ENCODE assay signal across 13 cellular contexts in genomic region chr18:63262369-63263335, GRCh38. TPM values are rescaled to one million over a fixed set of nuclear protein-coding genes. Genes with fewer than 3 reads are reported as not detected.
DNase-seq lines count a peak whose midpoint lies in the region; ATAC-seq and TF ChIP-seq lines count a peak whose summit lies in the region.
"Had no signal": no experiment of that assay in that cellular context is flagged by ENCODE, and none has a peak within 500 bp of the region (broad histone marks: within the 10 kb centered on the region; RNA-seq: fewer than 3 reads in every experiment).

No MANE protein-coding gene starts in this region.

- H3K27ac Mint-ChIP-seq in activated CD4-positive, alpha-beta T cell treated with anti-CD3 and anti-CD28 coated beads, Interleukin-2, amount 10 ng/mL, durations not matched to agents 7 days and 5 days: peak overlapping the region; percentile 47
- H3K27ac Mint-ChIP-seq: activated CD8-positive, alpha-beta T cell treated with anti-CD3 and anti-CD28 coated beads for 36 hours had no signal

- no peak for DNase-seq in activated CD4-positive, alpha-beta T cell treated with anti-CD3 and anti-CD28 coated beads, Interleukin-2, amount 10 ng/mL, durations not matched to agents 7 days and 5 days
- no peak for DNase-seq in activated CD4-positive, alpha-beta T cell treated with anti-CD3 and anti-CD28 coated beads, Interleukin-2, amount 50 U/mL, for 48 hours
- DNase-seq in Right ventricle myocardium superior (no peak), ovary (peak in 2 of 5 donors; percentile 46 to 54), transverse colon (no peak), GM13977 (ENCODE audit: low spot score) (no peak), WERI-Rb-1 (no peak)
- DNase-seq in activated CD8-positive, alpha-beta memory T cell treated with anti-CD3 and anti-CD28 coated beads, Interleukin-2, amount 50 U/mL, for 48 hours: no peak
- DNase-seq: activated CD8-positive, alpha-beta T cell treated with anti-CD3 and anti-CD28 coated beads for 36 hours; effector memory CD8-positive, alpha-beta T cell; IMR-90; mucosa of descending colon; NCI-H1930 had no signal

- H3K4me3 ChIP-seq in ovary: no peak overlapping the region
- no peak overlapping the region for H3K4me3 ChIP-seq in transverse colon
- no peak overlapping the region for H3K4me3 ChIP-seq in WERI-Rb-1 (ENCODE audit: low read depth, low read length)
- H3K4me3 ChIP-seq: mucosa of descending colon had no signal

- CTCF ChIA-PET in activated CD4-positive, alpha-beta T cell treated with anti-CD3 and anti-CD28 coated beads, Interleukin-2, amount 10 ng/mL, durations not matched to agents 7 days and 5 days (lab: Charles Lee): no interaction called here

- H3K36me3 Mint-ChIP-seq in activated CD4-positive, alpha-beta T cell treated with anti-CD3 and anti-CD28 coated beads, Interleukin-2, amount 10 ng/mL, durations not matched to agents 7 days and 5 days (ENCODE audit: low read depth): peaks cover 80% of the 10 kb centered on the region

- no peak for TF ChIP-seq CTCF in ovary (IDR thresholded peaks at IDR 0.05)
- no peak for TF ChIP-seq CTCF in transverse colon (IDR thresholded peaks at IDR 0.05)
- no peak for TF ChIP-seq CTCF in GM13977 (IDR thresholded peaks at IDR 0.05; ENCODE audit: extremely low read depth, insufficient read depth, missing control alignments)
- TF ChIP-seq CTCF in WERI-Rb-1 (IDR thresholded peaks at IDR 0.05; ENCODE audit: low read depth, low read length): no peak

- no peak overlapping the region for H3K4me3 Mint-ChIP-seq in activated CD4-positive, alpha-beta T cell treated with anti-CD3 and anti-CD28 coated beads, Interleukin-2, amount 10 ng/mL, durations not matched to agents 7 days and 5 days
- H3K4me3 Mint-ChIP-seq: activated CD8-positive, alpha-beta T cell treated with anti-CD3 and anti-CD28 coated beads for 36 hours; effector memory CD8-positive, alpha-beta T cell had no signal

- H3K4me1 ChIP-seq in ovary (ENCODE audit: insufficient read depth): peaks cover 13% of the 10 kb centered on the region
- H3K4me1 ChIP-seq in transverse colon: peaks cover 6 to 53% (median 22%) of the 10 kb centered on the region in 4 donors

- POLR2A ChIA-PET in activated CD4-positive, alpha-beta T cell treated with anti-CD3 and anti-CD28 coated beads, Interleukin-2, amount 10 ng/mL, durations not matched to agents 7 days and 5 days (lab: Charles Lee): no interaction called here

- in situ Hi-C loops in transverse colon (cut with MboI; ENCODE audit: low pct_ligation_motif_present in 1 of 4, low pct_unique_long_range_greater_than_20kb in 1 of 4, low sequenced_read_pairs in 3 of 4): no loop called here
- in situ Hi-C loops in GM13977 (cut with MboI; ENCODE audit: low pct_unique_long_range_greater_than_20kb, low sequenced_read_pairs, unreplicated experiment): no loop called here

- TF ChIP-seq EP300 in ovary (IDR thresholded peaks at IDR 0.05) (no peak), transverse colon (IDR thresholded peaks at IDR 0.05; ENCODE audit: low read depth) (no peak)

- H3K36me3 ChIP-seq in ovary (no peaks in the 10 kb centered on the region), transverse colon (no peaks in the 10 kb centered on the region), WERI-Rb-1 (no peaks in the 10 kb centered on the region)

- H3K9me3 ChIP-seq in ovary (no peaks in the 10 kb centered on the region), transverse colon (no peaks in the 10 kb centered on the region), WERI-Rb-1 (ENCODE audit: severe bottlenecking) (no peaks in the 10 kb centered on the region)
- H3K9me3 ChIP-seq: mucosa of descending colon had no signal

- WGBS in ovary, 3 donors: 15 to 21% (median 18%) methylated on average over 12 of the region's 12 CpGs
- WGBS in transverse colon (ENCODE audit: low coverage in 1 of 2), 2 donors: 61 to 71% methylated on average over 7 to 12 of the region's 12 CpGs

- peak; percentile 78 for ATAC-seq in Right ventricle myocardium superior (ENCODE audit: poor library complexity)
- ATAC-seq: activated CD8-positive, alpha-beta T cell treated with anti-CD3 and anti-CD28 coated beads for 36 hours; effector memory CD8-positive, alpha-beta T cell; mucosa of descending colon had no signal

- H3K27me3 ChIP-seq in ovary (no peaks in the 10 kb centered on the region), transverse colon (no peaks in the 10 kb centered on the region), WERI-Rb-1 (ENCODE audit: insufficient read depth, low read depth, severe bottlenecking) (no peaks in the 10 kb centered on the region)

- intact Hi-C loops in Right ventricle myocardium superior (cut with DNase I) (no loop called here), ovary (cut with DNase I) (loop anchor here in 2 of 4 donors (10.0 kb wide), 1 partner anchor 52 kb away; the partner anchor contains the start of gene BCL2 (in 2 of the 2)), transverse colon (cut with DNase I; ENCODE audit: low total_unique reads) (loop anchor here (5.0 kb wide), 1 partner anchor 540 kb away; no protein-coding TSS in a partner anchor)

- TF ChIP-seq POLR2A in ovary (IDR thresholded peaks at IDR 0.05) (no peak), transverse colon (IDR thresholded peaks at IDR 0.05) (no peak)

- peaks cover 75% of the 10 kb centered on the region for H3K4me1 Mint-ChIP-seq in activated CD4-positive, alpha-beta T cell treated with anti-CD3 and anti-CD28 coated beads, Interleukin-2, amount 10 ng/mL, durations not matched to agents 7 days and 5 days

- H3K27ac ChIP-seq in ovary: peak overlapping the region; percentile 45 to 78
- peak overlapping the region; percentile 52 to 79 (median 62) for H3K27ac ChIP-seq in transverse colon
- H3K27ac ChIP-seq in WERI-Rb-1: no peak overlapping the region

- H3K27me3 Mint-ChIP-seq in activated CD4-positive, alpha-beta T cell treated with anti-CD3 and anti-CD28 coated beads, Interleukin-2, amount 10 ng/mL, durations not matched to agents 7 days and 5 days: no peaks in the 10 kb centered on the region
- H3K27me3 Mint-ChIP-seq: activated CD8-positive, alpha-beta T cell treated with anti-CD3 and anti-CD28 coated beads for 36 hours; effector memory CD8-positive, alpha-beta T cell had no signal

- peaks cover 3% of the 10 kb centered on the region for H3K9me3 Mint-ChIP-seq in activated CD4-positive, alpha-beta T cell treated with anti-CD3 and anti-CD28 coated beads, Interleukin-2, amount 10 ng/mL, durations not matched to agents 7 days and 5 days
- H3K9me3 Mint-ChIP-seq: activated CD8-positive, alpha-beta T cell treated with anti-CD3 and anti-CD28 coated beads for 36 hours; effector memory CD8-positive, alpha-beta T cell had no signal

RNA-seq across cellular contexts. Expression of gene BCL2, which starts 56.9 kb away (rescaled TPM):
- total RNA-seq in activated CD4-positive, alpha-beta T cell treated with anti-CD3 and anti-CD28 coated beads, Interleukin-2, amount 10 ng/mL, durations not matched to agents 7 days and 5 days: 100 to 1,000 TPM; 113 to 119 TPM
- total RNA-seq in Right ventricle myocardium superior (9.0 TPM), ovary (10 to 100 TPM; 32.6 to 43.9 (median 36.8) TPM), transverse colon (10 to 100 TPM; 14.3 to 34.8 (median 23.5) TPM)
- polyA plus RNA-seq in ovary: 10 to 100 TPM; 13.7 to 24.0 TPM
